1 cellular context compared by ENCODE assay signal in genomic region chr3:171970301-171970788, GRCh38.
A peak's percentile ranks its signal among the peaks of the same experiment; 100 is the strongest.
TF ChIP-seq lines count a peak whose summit lies in the region.

No MANE protein-coding gene starts in this region.

TF ChIP-seq in K562, 482 proteins besides CTCF, POLR2A, EP300 and RAD21 (continued from another document and continues in another):
- TF ChIP-seq ZNF592 (IDR thresholded peaks at IDR 0.05) (peak; percentile 91), LEF1 (IDR thresholded peaks at IDR 0.05) (0 out of 2 replicates have a peak, but pooled peaks have one; percentile 49), ZNF76 (CRISPR knock-in tag; IDR thresholded peaks at IDR 0.05; ENCODE audit: borderline replicate concordance) (0 out of 2 replicates have a peak, but pooled peaks have one; percentile 60), HDAC2 (IDR thresholded peaks at IDR 0.05) (peak; percentile 44; the same call in 1 of the 2 replicates), CBFA2T2 (conservative IDR thresholded peaks at IDR 0.05) (no peak; the same call in 1 of the 2 replicates), ZBTB1 (CRISPR knock-in tag; IDR thresholded peaks at IDR 0.05; ENCODE audit: borderline replicate concordance, low read depth) (peak; percentile 36; the same call in 1 of the 2 replicates), SMAD4 (CRISPR knock-in tag; conservative IDR thresholded peaks at IDR 0.05) (peak; percentile 52; the same call in 1 of the 2 replicates), E2F4 (CRISPR knock-in tag; IDR thresholded peaks at IDR 0.05; ENCODE audit: low read depth) (no peak), FOS (IDR thresholded peaks at IDR 0.05; ENCODE audit: extremely low read depth, insufficient read length) (no peak), VEZF1 (CRISPR knock-in tag; IDR thresholded peaks at IDR 0.05) (no peak), MEF2D (tag; conservative IDR thresholded peaks at IDR 0.05; ENCODE audit: low read depth) (0 out of 2 replicates have a peak, but pooled peaks have one; percentile 44), SRSF7 (optimal IDR thresholded peaks at IDR 0.05; ENCODE audit: low read depth, low read length) (no peak), HIVEP1 (CRISPR knock-in tag; IDR thresholded peaks at IDR 0.05) (no peak), ZNF395 (CRISPR knock-in tag; IDR thresholded peaks at IDR 0.05) (peak; percentile 60), ZNF165 (CRISPR knock-in tag; IDR thresholded peaks at IDR 0.05; ENCODE audit: borderline replicate concordance) (no peak), ATF7 (IDR thresholded peaks at IDR 0.05) (0 out of 2 replicates have a peak, but pooled peaks have one; percentile 14), HMGXB4 (CRISPR knock-in tag; IDR thresholded peaks at IDR 0.05) (no peak), NUFIP1 (IDR thresholded peaks at IDR 0.05; ENCODE audit: partially characterized antibody) (no peak), GTF2E2 (tag; IDR thresholded peaks at IDR 0.05) (0 out of 2 replicates have a peak, but pooled peaks have one; percentile 63), POLR3A (IDR thresholded peaks at IDR 0.05; ENCODE audit: borderline replicate concordance, extremely low read depth, insufficient read depth, insufficient read length) (no peak), ZNF740 (CRISPR knock-in tag; IDR thresholded peaks at IDR 0.05) (no peak), ZNF740 (tag; IDR thresholded peaks at IDR 0.05) (no peak), AFF1 (IDR thresholded peaks at IDR 0.05; ENCODE audit: low read depth in 1 of 2, partially characterized antibody in 2 of 2) (peak in 1 of 2 experiments; percentile 22), CTBP1 (IDR thresholded peaks at IDR 0.05; ENCODE audit: borderline replicate concordance) (peak; percentile 46; the same call in 1 of the 2 replicates), L3MBTL2 (IDR thresholded peaks at IDR 0.05) (peak; percentile 73), ARID3B (CRISPR knock-in tag; IDR thresholded peaks at IDR 0.05; ENCODE audit: borderline replicate concordance) (no peak), PURB (CRISPR knock-in tag; IDR thresholded peaks at IDR 0.05; ENCODE audit: low read depth) (no peak), ZNF584 (CRISPR knock-in tag; IDR thresholded peaks at IDR 0.05; ENCODE audit: low read depth) (0 out of 2 replicates have a peak, but pooled peaks have one; percentile 62), THRAP3 (IDR thresholded peaks at IDR 0.05; ENCODE audit: borderline replicate concordance) (no peak), ZNF12 (CRISPR knock-in tag; IDR thresholded peaks at IDR 0.05) (no peak), SMARCA4 (IDR thresholded peaks at IDR 0.05) (peak; percentile 71), CBX1 (IDR thresholded peaks at IDR 0.05; ENCODE audit: low read depth) (no peak), E2F6 (IDR thresholded peaks at IDR 0.05; ENCODE audit: borderline replicate concordance in 1 of 2, extremely low read depth in 1 of 2, insufficient read depth in 1 of 2, insufficient read length in 1 of 2, low read depth in 1 of 2, low read length in 1 of 2, poor library complexity in 1 of 2, severe bottlenecking in 1 of 2) (peak in 1 of 2 experiments; percentile 29), CHD4 (IDR thresholded peaks at IDR 0.05; ENCODE audit: insufficient read depth, insufficient replicate concordance, low read depth, low read length, poor library complexity, severe bottlenecking) (no peak), ZBTB33 (CRISPR knock-in tag; IDR thresholded peaks at IDR 0.05) (no peak), KLF6 (CRISPR knock-in tag; IDR thresholded peaks at IDR 0.05; ENCODE audit: borderline replicate concordance) (peak; percentile 8; the same call in 1 of the 2 replicates), NCOA4 (IDR thresholded peaks at IDR 0.05; ENCODE audit: partially characterized antibody) (no peak), SPI1 (IDR thresholded peaks at IDR 0.05; ENCODE audit: borderline replicate concordance, low read depth, low read length) (peak; percentile 50; the same call in 1 of the 2 replicates), TCF3 (CRISPR knock-in tag; IDR thresholded peaks at IDR 0.05) (peak; percentile 41; the same call in 1 of the 2 replicates), NEUROD1 (IDR thresholded peaks at IDR 0.05; ENCODE audit: borderline replicate concordance, low read depth, low read length, partially characterized antibody) (no peak), XRCC5 (IDR thresholded peaks at IDR 0.05; ENCODE audit: low read depth, low read length) (no peak)
